Comparison of ENCODE assay signal across 26 cellular contexts in the genomic region with DNA sequence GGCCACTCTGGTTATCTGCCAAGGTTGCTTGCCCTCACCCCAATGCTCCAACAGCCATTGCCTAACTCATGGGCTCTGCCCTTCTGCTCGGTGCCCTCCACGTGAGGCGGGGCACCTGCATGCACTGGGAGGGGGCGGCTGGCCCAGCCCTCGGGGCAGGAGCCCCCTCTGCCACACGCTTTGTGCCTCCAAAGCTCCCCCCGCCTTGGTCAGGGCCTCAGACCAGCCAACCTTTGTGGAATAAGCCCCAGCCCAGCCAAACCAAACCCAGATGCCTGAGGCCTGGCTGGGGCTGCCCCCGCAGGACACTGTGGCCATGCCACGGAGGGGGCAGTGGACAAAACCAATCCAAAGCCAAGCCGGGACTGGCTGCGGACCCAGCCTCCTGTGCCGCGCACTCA.
"Had no signal": no experiment of that assay in that cellular context is flagged by ENCODE, and none has a peak within 500 bp of the region (broad histone marks: within the 10 kb centered on the region; RNA-seq: fewer than 3 reads in every experiment).

No MANE protein-coding gene starts in this region.

- H3K27me3 ChIP-seq: colonic mucosa, esophagus muscularis mucosa, foreskin keratinocyte, gastroesophageal sphincter, heart left ventricle, hepatocyte, pancreas, right lobe of liver, stomach, thyroid gland, vagina had no signal

- H3K27ac Mint-ChIP-seq: dendritic cell treated with granulocyte-macrophage colony-stimulating factor and Interleukin-4, amounts not matched to agents 40 ng/mL and 50 ng/mL, for 4 days; nephron; progenitor cell of endocrine pancreas had no signal

- H3K27ac ChIP-seq: colonic mucosa, esophagus muscularis mucosa, foreskin keratinocyte, gastroesophageal sphincter, heart left ventricle, hepatocyte, left ventricle myocardium inferior, lower lobe of right lung, pancreas, right lobe of liver, stomach, thyroid gland, vagina had no signal

- DNase-seq: colonic mucosa; effector memory CD4-positive, alpha-beta T cell; foreskin keratinocyte; heart left ventricle; left cardiac atrium; left ventricle myocardium inferior; lower lobe of right lung; occipital lobe; right lobe of liver; small intestine; stimulated activated CD4-positive, alpha-beta T cell treated with anti-CD3 and anti-CD28 coated beads, Interleukin-12 subunit alpha, Interleukin-12 subunit beta, amount 100 ng/mL, for 4 hours; stimulated activated CD4-positive, alpha-beta T cell treated with anti-CD3 and anti-CD28 coated beads, Interleukin-1b, Interleukin-23, amount 100 ng/mL, for 48 hours; stimulated activated CD4-positive, alpha-beta T cell treated with anti-CD3 and anti-CD28 coated beads, Interleukin-4, amount 100 ng/mL, for 1 hour; stimulated activated CD8-positive, alpha-beta memory T cell treated with anti-CD3 and anti-CD28 coated beads, Interleukin-4, amount 100 ng/mL, for 48 hours; stimulated activated naive CD4-positive, alpha-beta T cell treated with Interleukin-2 at 50 U/mL for 16 hours; stomach; thyroid gland; trophoblast cell had no signal

- ATAC-seq: foreskin keratinocyte, gastroesophageal sphincter, heart left ventricle, left cardiac atrium, lower lobe of right lung, pancreas, right lobe of liver had no signal

- H3K9me3 ChIP-seq: colonic mucosa, esophagus muscularis mucosa, gastroesophageal sphincter, heart left ventricle, left ventricle myocardium inferior, lower lobe of right lung, pancreas, right lobe of liver, stomach, thyroid gland, vagina had no signal

- H3K4me3 ChIP-seq: colonic mucosa, esophagus muscularis mucosa, gastroesophageal sphincter, heart left ventricle, hepatocyte, left ventricle myocardium inferior, lower lobe of right lung, pancreas, right lobe of liver, stomach, thyroid gland, vagina had no signal

- H3K4me3 Mint-ChIP-seq: dendritic cell treated with granulocyte-macrophage colony-stimulating factor and Interleukin-4, amounts not matched to agents 40 ng/mL and 50 ng/mL, for 4 days; nephron had no signal

- H3K9me3 Mint-ChIP-seq: dendritic cell treated with granulocyte-macrophage colony-stimulating factor and Interleukin-4, amounts not matched to agents 40 ng/mL and 50 ng/mL, for 4 days; nephron had no signal

- H3K27me3 Mint-ChIP-seq: dendritic cell treated with granulocyte-macrophage colony-stimulating factor and Interleukin-4, amounts not matched to agents 40 ng/mL and 50 ng/mL, for 4 days had no signal

- H3K4me1 ChIP-seq: colonic mucosa, esophagus muscularis mucosa, foreskin keratinocyte, gastroesophageal sphincter, heart left ventricle, left ventricle myocardium inferior, lower lobe of right lung, pancreas, right lobe of liver, stomach, vagina had no signal

- H3K4me1 Mint-ChIP-seq: nephron had no signal

- H3K36me3 ChIP-seq: right lobe of liver, vagina had no signal
